3 cellular contexts compared by ENCODE assay signal in genomic region chr3:183283886-183284285, GRCh38.
TF ChIP-seq lines count a peak whose summit lies in the region.

No MANE protein-coding gene starts in this region.

TF ChIP-seq in SK-N-SH, 30 proteins besides CTCF, POLR2A, EP300 and RAD21:
- TF ChIP-seq REST (IDR thresholded peaks at IDR 0.05; ENCODE audit: low read depth, low read length) (no peak), FOXJ3 (CRISPR knock-in tag; IDR thresholded peaks at IDR 0.05) (no peak), TCF12 (IDR thresholded peaks at IDR 0.05) (0 out of 2 replicates have a peak, but pooled peaks have one; percentile 23), FOSL2 (IDR thresholded peaks at IDR 0.05; ENCODE audit: borderline replicate concordance, low read depth) (peak; percentile 36; the same call in 1 of the 2 replicates), GATA2 (CRISPR knock-in tag; IDR thresholded peaks at IDR 0.05) (no peak), TAF1 (IDR thresholded peaks at IDR 0.05; ENCODE audit: borderline replicate concordance, low read depth, low read length) (no peak)

TF ChIP-seq in SK-N-SH treated with all-trans-retinoic acid at 6 μM for 48 hours, 23 proteins besides CTCF, POLR2A, EP300 and RAD21:
- TF ChIP-seq BACH2 (CRISPR knock-in tag; IDR thresholded peaks at IDR 0.05; ENCODE audit: borderline replicate concordance) (no peak), ZFP3 (CRISPR knock-in tag; IDR thresholded peaks at IDR 0.05) (no peak), CSRNP3 (CRISPR knock-in tag; IDR thresholded peaks at IDR 0.05) (no peak), ZFP30 (CRISPR knock-in tag; IDR thresholded peaks at IDR 0.05) (no peak), CSDC2 (CRISPR knock-in tag; IDR thresholded peaks at IDR 0.05) (no peak), RARB (CRISPR knock-in tag; IDR thresholded peaks at IDR 0.05) (no peak), ISL1 (CRISPR knock-in tag; IDR thresholded peaks at IDR 0.05) (no peak), PPARA (CRISPR knock-in tag; IDR thresholded peaks at IDR 0.05; ENCODE audit: borderline replicate concordance) (no peak), ZNF8 (CRISPR knock-in tag; IDR thresholded peaks at IDR 0.05) (no peak), ZC3H10 (CRISPR knock-in tag; IDR thresholded peaks at IDR 0.05) (no peak), ESRRG (CRISPR knock-in tag; IDR thresholded peaks at IDR 0.05) (no peak), CREB5 (CRISPR knock-in tag; IDR thresholded peaks at IDR 0.05; ENCODE audit: low read depth) (no peak), OSR1 (CRISPR knock-in tag; IDR thresholded peaks at IDR 0.05) (no peak)
- TF ChIP-seq, protein P1, sequence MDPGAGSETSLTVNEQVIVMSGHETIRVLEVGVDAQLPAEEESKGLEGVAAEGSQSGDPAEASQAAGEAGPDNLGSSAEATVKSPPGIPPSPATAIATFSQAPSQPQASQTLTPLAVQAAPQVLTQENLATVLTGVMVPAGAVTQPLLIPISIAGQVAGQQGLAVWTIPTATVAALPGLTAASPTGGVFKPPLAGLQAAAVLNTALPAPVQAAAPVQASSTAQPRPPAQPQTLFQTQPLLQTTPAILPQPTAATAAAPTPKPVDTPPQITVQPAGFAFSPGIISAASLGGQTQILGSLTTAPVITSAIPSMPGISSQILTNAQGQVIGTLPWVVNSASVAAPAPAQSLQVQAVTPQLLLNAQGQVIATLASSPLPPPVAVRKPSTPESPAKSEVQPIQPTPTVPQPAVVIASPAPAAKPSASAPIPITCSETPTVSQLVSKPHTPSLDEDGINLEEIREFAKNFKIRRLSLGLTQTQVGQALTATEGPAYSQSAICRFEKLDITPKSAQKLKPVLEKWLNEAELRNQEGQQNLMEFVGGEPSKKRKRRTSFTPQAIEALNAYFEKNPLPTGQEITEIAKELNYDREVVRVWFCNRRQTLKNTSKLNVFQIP (CRISPR knock-in tag; IDR thresholded peaks at IDR 0.05; ENCODE audit: borderline replicate concordance, low read depth): no peak
- TF ChIP-seq, protein P2, sequence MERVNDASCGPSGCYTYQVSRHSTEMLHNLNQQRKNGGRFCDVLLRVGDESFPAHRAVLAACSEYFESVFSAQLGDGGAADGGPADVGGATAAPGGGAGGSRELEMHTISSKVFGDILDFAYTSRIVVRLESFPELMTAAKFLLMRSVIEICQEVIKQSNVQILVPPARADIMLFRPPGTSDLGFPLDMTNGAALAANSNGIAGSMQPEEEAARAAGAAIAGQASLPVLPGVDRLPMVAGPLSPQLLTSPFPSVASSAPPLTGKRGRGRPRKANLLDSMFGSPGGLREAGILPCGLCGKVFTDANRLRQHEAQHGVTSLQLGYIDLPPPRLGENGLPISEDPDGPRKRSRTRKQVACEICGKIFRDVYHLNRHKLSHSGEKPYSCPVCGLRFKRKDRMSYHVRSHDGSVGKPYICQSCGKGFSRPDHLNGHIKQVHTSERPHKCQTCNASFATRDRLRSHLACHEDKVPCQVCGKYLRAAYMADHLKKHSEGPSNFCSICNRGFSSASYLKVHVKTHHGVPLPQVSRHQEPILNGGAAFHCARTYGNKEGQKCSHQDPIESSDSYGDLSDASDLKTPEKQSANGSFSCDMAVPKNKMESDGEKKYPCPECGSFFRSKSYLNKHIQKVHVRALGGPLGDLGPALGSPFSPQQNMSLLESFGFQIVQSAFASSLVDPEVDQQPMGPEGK (CRISPR knock-in tag; IDR thresholded peaks at IDR 0.05; ENCODE audit: borderline replicate concordance): no peak
TF ChIP-seq in SK-N-SH treated with all-trans-retinoic acid at 6 μM for 48 hours: peak in this region for 0.

TF ChIP-seq in HCT116, 20 proteins besides CTCF, POLR2A, EP300 and RAD21:
- no peak for TF ChIP-seq EGR1 (IDR thresholded peaks at IDR 0.05; ENCODE audit: low read depth)
- TF ChIP-seq EZH2 (IDR thresholded peaks at IDR 0.05): no peak
- no peak for TF ChIP-seq JUND (IDR thresholded peaks at IDR 0.05)
- no peak for TF ChIP-seq FOSL1 (IDR thresholded peaks at IDR 0.05; ENCODE audit: low read depth)
- no peak for TF ChIP-seq SRF (IDR thresholded peaks at IDR 0.05; ENCODE audit: low read depth)
- no peak for TF ChIP-seq SIN3A (IDR thresholded peaks at IDR 0.05; ENCODE audit: low read depth)
- TF ChIP-seq ZFX (IDR thresholded peaks at IDR 0.05): no peak
- no peak for TF ChIP-seq EZH2phosphoT487 (IDR thresholded peaks at IDR 0.05; ENCODE audit: borderline replicate concordance)
- no peak for TF ChIP-seq TCF7L2 (IDR thresholded peaks at IDR 0.05; ENCODE audit: borderline replicate concordance, extremely low read depth, insufficient read depth, insufficient read length)
- no peak for TF ChIP-seq ZNF274 (IDR thresholded peaks at IDR 0.05; ENCODE audit: low read depth, low read length)
- TF ChIP-seq CEBPB (IDR thresholded peaks at IDR 0.05; ENCODE audit: low read depth): no peak
